Comparison of ENCODE assay signal across 1 cellular context in genomic region chr13:40672310-40673060, GRCh38.
TF ChIP-seq lines count a peak whose summit lies in the region.

No MANE protein-coding gene starts in this region.

TF ChIP-seq in K562, 482 proteins besides CTCF, POLR2A, EP300 and RAD21 (continued from another document):
- TF ChIP-seq, protein P1, sequence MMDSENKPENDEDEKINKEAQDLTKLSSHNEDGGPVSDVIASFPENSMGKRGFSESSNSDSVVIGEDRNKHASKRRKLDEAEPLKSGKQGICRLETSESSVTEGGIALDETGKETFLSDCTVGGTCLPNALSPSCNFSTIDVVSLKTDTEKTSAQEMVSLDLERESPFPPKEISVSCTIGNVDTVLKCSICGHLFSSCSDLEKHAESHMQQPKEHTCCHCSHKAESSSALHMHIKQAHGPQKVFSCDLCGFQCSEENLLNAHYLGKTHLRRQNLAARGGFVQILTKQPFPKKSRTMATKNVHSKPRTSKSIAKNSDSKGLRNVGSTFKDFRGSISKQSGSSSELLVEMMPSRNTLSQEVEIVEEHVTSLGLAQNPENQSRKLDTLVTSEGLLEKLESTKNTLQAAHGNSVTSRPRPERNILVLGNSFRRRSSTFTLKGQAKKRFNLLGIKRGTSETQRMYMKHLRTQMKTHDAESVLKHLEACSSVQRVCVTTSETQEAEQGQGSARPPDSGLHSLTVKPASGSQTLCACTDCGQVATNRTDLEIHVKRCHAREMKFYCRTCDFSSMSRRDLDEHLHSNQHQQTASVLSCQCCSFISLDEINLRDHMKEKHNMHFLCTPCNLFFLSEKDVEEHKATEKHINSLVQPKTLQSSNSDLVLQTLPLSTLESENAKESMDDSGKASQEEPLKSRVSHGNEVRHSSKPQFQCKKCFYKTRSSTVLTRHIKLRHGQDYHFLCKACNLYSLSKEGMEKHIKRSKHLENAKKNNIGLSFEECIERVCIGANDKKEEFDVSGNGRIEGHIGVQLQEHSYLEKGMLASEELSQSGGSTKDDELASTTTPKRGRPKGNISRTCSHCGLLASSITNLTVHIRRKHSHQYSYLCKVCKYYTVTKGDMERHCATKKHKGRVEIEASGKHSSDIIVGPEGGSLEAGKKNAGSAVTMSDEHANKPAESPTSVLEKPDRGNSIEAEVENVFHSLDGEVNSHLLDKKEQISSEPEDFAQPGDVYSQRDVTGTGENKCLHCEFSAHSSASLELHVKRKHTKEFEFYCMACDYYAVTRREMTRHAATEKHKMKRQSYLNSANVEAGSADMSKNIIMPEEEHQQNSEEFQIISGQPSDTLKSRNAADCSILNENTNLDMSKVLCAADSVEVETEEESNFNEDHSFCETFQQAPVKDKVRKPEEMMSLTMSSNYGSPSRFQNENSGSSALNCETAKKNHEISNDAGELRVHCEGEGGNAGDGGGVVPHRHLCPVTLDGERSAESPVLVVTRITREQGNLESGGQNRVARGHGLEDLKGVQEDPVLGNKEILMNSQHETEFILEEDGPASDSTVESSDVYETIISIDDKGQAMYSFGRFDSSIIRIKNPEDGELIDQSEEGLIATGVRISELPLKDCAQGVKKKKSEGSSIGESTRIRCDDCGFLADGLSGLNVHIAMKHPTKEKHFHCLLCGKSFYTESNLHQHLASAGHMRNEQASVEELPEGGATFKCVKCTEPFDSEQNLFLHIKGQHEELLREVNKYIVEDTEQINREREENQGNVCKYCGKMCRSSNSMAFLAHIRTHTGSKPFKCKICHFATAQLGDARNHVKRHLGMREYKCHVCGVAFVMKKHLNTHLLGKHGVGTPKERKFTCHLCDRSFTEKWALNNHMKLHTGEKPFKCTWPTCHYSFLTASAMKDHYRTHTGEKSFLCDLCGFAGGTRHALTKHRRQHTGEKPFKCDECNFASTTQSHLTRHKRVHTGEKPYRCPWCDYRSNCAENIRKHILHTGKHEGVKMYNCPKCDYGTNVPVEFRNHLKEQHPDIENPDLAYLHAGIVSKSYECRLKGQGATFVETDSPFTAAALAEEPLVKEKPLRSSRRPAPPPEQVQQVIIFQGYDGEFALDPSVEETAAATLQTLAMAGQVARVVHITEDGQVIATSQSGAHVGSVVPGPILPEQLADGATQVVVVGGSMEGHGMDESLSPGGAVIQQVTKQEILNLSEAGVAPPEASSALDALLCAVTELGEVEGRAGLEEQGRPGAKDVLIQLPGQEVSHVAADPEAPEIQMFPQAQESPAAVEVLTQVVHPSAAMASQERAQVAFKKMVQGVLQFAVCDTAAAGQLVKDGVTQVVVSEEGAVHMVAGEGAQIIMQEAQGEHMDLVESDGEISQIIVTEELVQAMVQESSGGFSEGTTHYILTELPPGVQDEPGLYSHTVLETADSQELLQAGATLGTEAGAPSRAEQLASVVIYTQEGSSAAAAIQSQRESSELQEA (IDR thresholded peaks at IDR 0.05; ENCODE audit: low read depth): no peak
- TF ChIP-seq ZNF280B (CRISPR knock-in tag; IDR thresholded peaks at IDR 0.05) (no peak), KLF6 (CRISPR knock-in tag; IDR thresholded peaks at IDR 0.05; ENCODE audit: borderline replicate concordance) (no peak), POLR2AphosphoS2 (IDR thresholded peaks at IDR 0.05; ENCODE audit: low read length) (no peak), POLR3G (IDR thresholded peaks at IDR 0.05; ENCODE audit: extremely low read depth, insufficient read length, insufficient replicate concordance) (no peak), FOXK1 (CRISPR knock-in tag; IDR thresholded peaks at IDR 0.05; ENCODE audit: borderline replicate concordance) (no peak)
